ENCODE assay signal across 18 cellular contexts in the genomic region with DNA sequence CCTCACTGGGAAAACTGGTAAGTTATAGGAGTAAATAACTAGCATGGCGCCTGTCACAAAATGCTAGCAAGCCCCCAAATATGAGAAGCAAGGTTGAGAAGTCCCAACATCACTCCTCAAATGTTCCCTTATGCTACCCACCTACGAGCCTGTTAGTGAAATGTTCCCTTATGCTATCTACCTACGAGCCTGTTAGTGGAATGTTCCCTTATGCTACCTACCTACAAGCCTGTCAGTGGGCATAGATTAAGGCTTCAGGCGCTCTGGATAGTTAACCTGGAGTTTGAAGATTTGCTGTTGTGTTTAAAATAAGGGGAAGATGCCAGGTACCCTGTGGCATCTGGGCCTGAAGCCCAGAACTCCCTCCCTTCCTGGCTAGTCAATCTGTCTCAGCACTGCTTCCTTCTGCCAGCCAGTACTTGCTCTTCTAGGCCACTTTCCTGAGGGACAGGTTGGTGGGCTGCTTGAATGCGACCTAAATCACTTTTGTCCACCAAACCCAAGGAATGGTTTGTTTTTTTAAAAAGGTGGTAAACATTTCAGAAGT.
DNase-seq lines count a peak whose midpoint lies in the region; FAIRE-seq and TF ChIP-seq lines count a peak whose summit lies in the region.
"Had no signal": no experiment of that assay in that cellular context is flagged by ENCODE, and none has a peak within 500 bp of the region (broad histone marks: within the 10 kb centered on the region; RNA-seq: fewer than 3 reads in every experiment).

No MANE protein-coding gene starts in this region.

- no peak overlapping the region for H3K4me3 Mint-ChIP-seq in nephron progenitor cell

- no peak for FAIRE-seq in H1 (lab: Jason Lieb, UNC)

- peaks cover 71% of the 10 kb centered on the region for H3K36me3 Mint-ChIP-seq in nephron progenitor cell (ENCODE audit: low read depth)

- 97% methylated on average over 5 of the region's 5 CpGs; no CpG with 5 or more reads in 1 of the 2 experiments for WGBS in H1 (ENCODE audit: extremely low coverage in 1 of 2, insufficient coverage in 1 of 2, insufficient read length in 1 of 2, insufficient replicate concordance in 2 of 2, low coverage in 1 of 2, low lambda C conversion rate in 2 of 2, missing lambda C conversion rate in 1 of 2), 2 experiments
- WGBS in prostate gland: 58% methylated on average over 5 of the region's 5 CpGs

- H3K79me2 ChIP-seq in H1 (ENCODE audit: control insufficient read depth in 1 of 2, insufficient read depth in 2 of 2, low read length in 2 of 2): no peaks in the 10 kb centered on the region

- H3K4me1 ChIP-seq in H1 (replicated peaks in 1 of 4; ENCODE audit: control insufficient read depth in 3 of 4, insufficient read depth in 4 of 4, low read length in 3 of 4) (peaks cover 0 to 3% (median 1%) of the 10 kb centered on the region in 4 experiments; a peak in 2 of 7 replicates), prostate gland (replicated peaks) (no peaks in the 10 kb centered on the region), SJCRH30 (0 out of 2 replicates have a peak, but pooled peaks cover 5% of the 10 kb centered on the region)
- H3K4me1 ChIP-seq: BLaER1 treated with 17β-estradiol and CSF1 and Interleukin-3, amounts not matched to agents 10 nM and 100 nM had no signal

- no peak for TF ChIP-seq RAD21 in H1 (IDR thresholded peaks at IDR 0.05 in 1 of 2, conservative IDR thresholded peaks at IDR 0.05 in 1 of 2; ENCODE audit: low read depth in 2 of 2, low read length in 2 of 2)

- H3K27me3 ChIP-seq in H1 (replicated peaks in 1 of 4; ENCODE audit: control insufficient read depth in 3 of 4, extremely low read depth in 1 of 4, insufficient read depth in 3 of 4, low read length in 3 of 4) (no peaks in the 10 kb centered on the region), prostate gland (replicated peaks; ENCODE audit: insufficient read depth) (no peaks in the 10 kb centered on the region), SJCRH30 (no peaks in the 10 kb centered on the region)
- H3K27me3 ChIP-seq: BLaER1 treated with 17β-estradiol and CSF1 and Interleukin-3, amounts not matched to agents 10 nM and 100 nM had no signal

- no peak overlapping the region for H3K14ac ChIP-seq in H1 (ENCODE audit: insufficient read length)

- H4K20me1 ChIP-seq in H1 (replicated peaks in 1 of 2; ENCODE audit: control insufficient read depth in 1 of 2, insufficient read depth in 2 of 2, low read length in 2 of 2): no peaks in the 10 kb centered on the region
- H4K20me1 ChIP-seq: BLaER1 treated with 17β-estradiol and CSF1 and Interleukin-3, amounts not matched to agents 10 nM and 100 nM had no signal

- H3K9me3 Mint-ChIP-seq in nephron progenitor cell: no peaks in the 10 kb centered on the region

- no peak overlapping the region for H3K23ac ChIP-seq in H1 (ENCODE audit: insufficient read length)

- H2BK12ac ChIP-seq in H1 (ENCODE audit: low read depth, low read length): peak overlapping the region; percentile 88; the same call in 1 of the 2 replicates

- H4K8ac ChIP-seq in H1 (ENCODE audit: extremely low read depth, insufficient read depth, low read length): no peak overlapping the region

- no peak for TF ChIP-seq EP300 in H1 (IDR thresholded peaks at IDR 0.05; ENCODE audit: borderline replicate concordance in 1 of 2, low read depth in 2 of 2, low read length in 2 of 2)

- peak overlapping the region; percentile 75; the same call in 1 of the 2 replicates for H2AK5ac ChIP-seq in H1 (ENCODE audit: low read depth, low read length)

- peak; percentile 34 for DNase-seq in NCI-H2171 treated with DMSO at 0.1 percent for 48 hours (lab: John Stamatoyannopoulos, UW)
- DNase-seq in NCI-H2171 (lab: John Stamatoyannopoulos, UW): no peak
- DNase-seq in NCI-H446 treated with DMSO at 0.1 percent for 48 hours (lab: John Stamatoyannopoulos, UW): peak; percentile 68
- DNase-seq in H1 (ENCODE audit: low read depth in 1 of 2, low spot score in 2 of 2): no peak
- peak; percentile 48 for DNase-seq in prostate gland (ENCODE audit: low spot score)
- no peak for DNase-seq in effector CD8-positive, alpha-beta T cell (lab: John Stamatoyannopoulos, UW)
- DNase-seq in SJCRH30: no peak
- no peak for DNase-seq in nephron progenitor cell
- DNase-seq: COR-L47, DMS53, HCEC 1CT, IMR-90, MV-4-11, NCI-H1417, NCI-H187 treated with DMSO at 0.1 percent for 48 hours, NCI-H774, PC-9 had no signal

- H2AFZ ChIP-seq in H1 (ENCODE audit: low read length): no peak overlapping the region
- H2AFZ ChIP-seq: PC-9 had no signal

- H2BK5ac ChIP-seq in H1 (ENCODE audit: low read depth, low read length): peak overlapping the region; percentile 68; the same call in 1 of the 2 replicates

- no peak overlapping the region for H3K9ac ChIP-seq in H1 (replicated peaks in 1 of 4; ENCODE audit: extremely low read depth in 1 of 4, low read depth in 3 of 4, low read length in 3 of 4)
- H3K9ac ChIP-seq: BLaER1 treated with 17β-estradiol and CSF1 and Interleukin-3, amounts not matched to agents 10 nM and 100 nM had no signal

- H3K23me2 ChIP-seq in H1 (ENCODE audit: low read depth, low read length): no peaks in the 10 kb centered on the region

- no peak overlapping the region for H3K4ac ChIP-seq in H1 (replicated peaks; ENCODE audit: insufficient read length, low read depth, low read length)

- H3K18ac ChIP-seq in H1 (ENCODE audit: extremely low read depth, low read length): peak overlapping the region; percentile 81; the same call in 1 of the 2 replicates

- no peak overlapping the region for H3K27ac Mint-ChIP-seq in nephron progenitor cell

- no peak overlapping the region for H3K4me2 ChIP-seq in H1 (ENCODE audit: insufficient read depth in 1 of 2, low read depth in 2 of 2, low read length in 2 of 2)
- H3K4me2 ChIP-seq: BLaER1 treated with 17β-estradiol and CSF1 and Interleukin-3, amounts not matched to agents 10 nM and 100 nM; PC-9 had no signal

- POLR2A ChIA-PET in H1 (lab: Charles Lee; ENCODE audit: partially characterized antibody): interaction anchor here (1.1 to 6.3 kb wide), 3 partner anchors 8 to 67 kb away, joined by 3 to 35 read pairs (median 4); a partner anchor contains a TSS

- H3K56ac ChIP-seq in H1 (replicated peaks; ENCODE audit: insufficient read length, low read depth, low read length): no peak overlapping the region

- H4K5ac ChIP-seq in H1 (ENCODE audit: insufficient read length, low read depth, low read length): no peak overlapping the region

- H3K4me1 Mint-ChIP-seq in nephron progenitor cell: peaks cover 18% of the 10 kb centered on the region

- CTCF ChIA-PET in H1 (lab: Charles Lee; ENCODE audit: partially characterized antibody): no interaction called here

- H3K27me3 Mint-ChIP-seq in nephron progenitor cell (ENCODE audit: low read depth, poor library complexity): no peaks in the 10 kb centered on the region

- H4K91ac ChIP-seq in H1 (replicated peaks; ENCODE audit: insufficient read length, low read length): no peak overlapping the region

- no peaks in the 10 kb centered on the region for H3K79me1 ChIP-seq in H1 (ENCODE audit: low read depth, low read length)

- intact Hi-C loops in prostate gland (cut with DNase I): no loop called here

- no peak overlapping the region for H2BK120ac ChIP-seq in H1 (replicated peaks; ENCODE audit: low read depth, low read length)

- H2BK20ac ChIP-seq in H1 (ENCODE audit: low read length): peak overlapping the region; percentile 66

- H3K9me3 ChIP-seq in H1 (ENCODE audit: insufficient read depth in 2 of 2, low read depth in 1 of 2, low read length in 1 of 2) (no peaks in the 10 kb centered on the region), prostate gland (no peaks in the 10 kb centered on the region), SJCRH30 (replicated peaks) (no peaks in the 10 kb centered on the region)
- H3K9me3 ChIP-seq: BLaER1 treated with 17β-estradiol and CSF1 and Interleukin-3, amounts not matched to agents 10 nM and 100 nM had no signal

- no peak for TF ChIP-seq CTCF in H1 (IDR thresholded peaks at IDR 0.05; ENCODE audit: control extremely low read depth in 1 of 3, insufficient read depth in 1 of 3, low read depth in 1 of 3, low read length in 3 of 3)
- TF ChIP-seq CTCF in prostate gland (IDR thresholded peaks at IDR 0.05): no peak
- no peak for TF ChIP-seq CTCF in nephron progenitor cell (IDR thresholded peaks at IDR 0.05)

- no peak overlapping the region for H3K4me3 ChIP-seq in H1 (ENCODE audit: extremely low read depth in 1 of 4, insufficient read depth in 2 of 4, low read depth in 3 of 4, low read length in 4 of 4)
- H3K4me3 ChIP-seq in prostate gland: no peak overlapping the region
- H3K4me3 ChIP-seq in SJCRH30: no peak overlapping the region
- H3K4me3 ChIP-seq: BLaER1 treated with 17β-estradiol and CSF1 and Interleukin-3, amounts not matched to agents 10 nM and 100 nM; PC-9 had no signal

- H3K36me3 ChIP-seq in H1 (ENCODE audit: control insufficient read depth in 2 of 4, insufficient read depth in 4 of 4, low read length in 3 of 4) (no peaks in the 10 kb centered on the region), prostate gland (no peaks in the 10 kb centered on the region), SJCRH30 (peaks cover 4% of the 10 kb centered on the region; the same call in 1 of the 2 replicates)

- TF ChIP-seq POLR2A in H1 (IDR thresholded peaks at IDR 0.05; ENCODE audit: control extremely low read depth in 1 of 2, low read depth in 2 of 2, low read length in 2 of 2) (no peak), prostate gland (IDR thresholded peaks at IDR 0.05) (no peak)

- no peak overlapping the region for H3K27ac ChIP-seq in H1 (ENCODE audit: low read depth, low read length)
- H3K27ac ChIP-seq in prostate gland: no peak overlapping the region
- no peak overlapping the region for H3K27ac ChIP-seq in SJCRH30
- H3K27ac ChIP-seq: BLaER1 treated with 17β-estradiol and CSF1 and Interleukin-3, amounts not matched to agents 10 nM and 100 nM; PC-9 had no signal

- peak overlapping the region; percentile 37; the same call in 1 of the 2 replicates for H2BK15ac ChIP-seq in H1 (ENCODE audit: low read length)

TF ChIP-seq in H1, 55 proteins besides CTCF, POLR2A, EP300 and RAD21:
- TF ChIP-seq TAF7 (optimal IDR thresholded peaks at IDR 0.05; ENCODE audit: borderline replicate concordance, low read depth, low read length): no peak
- TF ChIP-seq MAFK (IDR thresholded peaks at IDR 0.05; ENCODE audit: low read depth, low read length): no peak
- no peak for TF ChIP-seq TAF1 (IDR thresholded peaks at IDR 0.05; ENCODE audit: low read depth, low read length)
- TF ChIP-seq NRF1 (IDR thresholded peaks at IDR 0.05; ENCODE audit: low read depth, low read length): no peak

Comparison
In these comparisons a context has a peak if more than half of its experiments do, and no peak if none do; other contexts are left out.
1. DNase-seq: peak in NCI-H2171 treated with DMSO at 0.1 percent for 48 hours (single experiment), NCI-H446 treated with DMSO at 0.1 percent for 48 hours (single experiment) and prostate gland (single experiment); none in NCI-H2171 (single experiment), H1 (0 of 2), effector CD8-positive, alpha-beta T cell (single experiment), SJCRH30 (0 of 2) and nephron progenitor cell (single experiment).